7 cellular contexts compared by ENCODE assay signal in the genomic region with DNA sequence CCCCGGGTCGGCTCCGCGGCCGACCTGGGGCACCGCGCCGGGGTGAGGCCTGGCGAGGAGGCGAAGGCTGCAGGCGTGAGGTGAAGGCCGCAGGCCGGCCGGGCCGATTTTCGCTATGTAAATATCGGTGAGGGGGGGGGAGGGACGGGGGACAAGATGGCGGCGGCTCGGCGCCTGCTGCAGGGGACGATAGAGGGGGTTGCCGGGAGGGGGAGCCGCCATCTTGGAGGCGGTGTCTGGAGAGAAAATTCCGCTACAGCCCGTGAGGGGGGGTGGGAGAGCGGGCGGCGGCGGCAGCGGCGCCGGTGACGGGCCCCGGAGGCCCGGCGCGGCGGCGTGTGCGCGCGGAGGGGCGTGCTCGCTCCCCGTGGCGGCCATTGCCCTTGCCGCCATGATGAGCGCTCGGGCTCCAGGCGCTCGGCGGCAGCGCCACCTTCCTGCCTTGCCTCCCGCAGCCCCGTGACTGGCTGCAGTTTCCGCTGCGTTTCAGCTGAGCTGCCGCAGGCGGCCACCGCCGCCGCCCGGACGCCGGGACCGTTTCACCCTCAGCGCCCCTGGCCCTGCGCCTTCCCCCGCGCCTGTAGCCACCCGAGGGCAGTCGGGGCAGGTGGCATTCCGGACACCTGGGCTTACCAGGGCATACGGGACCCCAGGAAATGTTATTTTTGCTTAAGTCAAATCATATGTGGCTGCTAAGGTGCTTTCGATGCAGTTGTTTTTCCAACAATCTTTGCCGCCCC. TPM values are rescaled to one million over a fixed set of nuclear protein-coding genes. Genes with fewer than 3 reads are reported as not detected.
DNase-seq lines count a peak whose midpoint lies in the region; ATAC-seq lines count a peak whose summit lies in the region.

No MANE protein-coding gene starts in this region.

- intact Hi-C loops in sciatic nerve (cut with DNase I) = loop anchor here (10.0 kb wide), 1 partner anchor 95 kb away; the partner anchor contains the start of gene EIF2S3

- ATAC-seq in GM18499 (IDR thresholded peaks at IDR 0.05; ENCODE audit: insufficient read depth, unreplicated experiment) (peak; percentile 57), HG02852 (IDR thresholded peaks at IDR 0.05; ENCODE audit: unreplicated experiment) (peak; percentile 69), sciatic nerve (peak; percentile 93)

- DNase-seq in NCI-H146 treated with DMSO at 0.1 percent for 48 hours (lab: John Stamatoyannopoulos, UW; ENCODE audit: unreplicated experiment) = peak; percentile 61
- DNase-seq in T-helper 9 cell = peak; percentile 84
- peak; percentile 98 for DNase-seq in astrocyte of the hippocampus (ENCODE audit: low read depth, low spot score)
- DNase-seq in hypothalamus (lab: John Stamatoyannopoulos, UW) = peak; percentile 2 to 97 (median 76)
- peak; percentile 95 for DNase-seq in sciatic nerve (ENCODE audit: low spot score)

RNA-seq across cellular contexts. Expression of gene ZFX, which starts 0.7 kb away (rescaled TPM):
- total RNA-seq in sciatic nerve = 75.1 TPM

Comparison
In these comparisons a context has a peak if more than half of its experiments do, and no peak if none do; other contexts are left out.
1. Peak in every context shown above with its lines: DNase-seq and ATAC-seq.